ENCODE assay signal across 8 cellular contexts in the genomic region with DNA sequence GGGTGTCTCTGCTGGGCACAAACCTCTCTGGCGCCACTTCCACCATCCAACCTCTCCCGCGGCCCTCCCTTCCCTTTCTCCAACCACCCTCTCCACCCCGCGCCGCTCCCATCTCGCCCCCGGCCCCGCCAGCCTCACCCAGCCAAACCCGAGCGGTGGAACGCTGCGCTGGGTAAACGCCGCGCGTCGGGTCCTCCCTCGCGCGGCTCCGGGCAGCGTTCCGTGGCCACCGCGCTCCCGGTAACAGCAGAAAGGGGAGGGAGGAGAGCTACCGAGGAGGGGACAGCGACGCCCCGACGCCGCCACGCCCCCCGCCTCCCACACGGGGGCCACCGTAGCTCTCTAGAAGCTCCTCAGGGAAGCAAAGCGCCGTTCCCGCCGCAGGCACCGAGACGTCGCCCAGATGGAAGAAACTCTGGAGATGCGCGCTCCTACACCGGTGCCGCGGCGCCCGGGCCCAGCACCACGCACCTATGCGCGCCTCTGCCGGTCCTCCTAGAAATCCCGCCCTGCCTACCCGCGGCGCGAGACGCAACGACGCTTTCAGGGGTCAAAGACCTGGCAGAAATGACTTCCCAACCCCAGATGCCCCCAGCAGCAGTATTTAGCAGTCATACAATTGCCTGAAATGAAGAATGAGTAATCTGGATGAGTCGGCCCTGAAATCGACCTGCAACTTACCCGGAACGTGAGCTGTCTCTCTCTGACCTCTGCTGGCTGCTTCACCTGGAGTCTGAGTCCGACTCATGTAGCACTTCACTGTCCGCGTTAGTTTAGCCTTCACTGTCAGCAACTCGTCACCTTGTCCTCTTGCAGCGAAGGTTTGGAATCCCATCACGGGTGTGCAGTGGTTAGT.
A peak's percentile ranks its signal among the peaks of the same experiment; 100 is the strongest.
DNase-seq lines count a peak whose midpoint lies in the region; ATAC-seq and TF ChIP-seq lines count a peak whose summit lies in the region.

A gene with protein sequence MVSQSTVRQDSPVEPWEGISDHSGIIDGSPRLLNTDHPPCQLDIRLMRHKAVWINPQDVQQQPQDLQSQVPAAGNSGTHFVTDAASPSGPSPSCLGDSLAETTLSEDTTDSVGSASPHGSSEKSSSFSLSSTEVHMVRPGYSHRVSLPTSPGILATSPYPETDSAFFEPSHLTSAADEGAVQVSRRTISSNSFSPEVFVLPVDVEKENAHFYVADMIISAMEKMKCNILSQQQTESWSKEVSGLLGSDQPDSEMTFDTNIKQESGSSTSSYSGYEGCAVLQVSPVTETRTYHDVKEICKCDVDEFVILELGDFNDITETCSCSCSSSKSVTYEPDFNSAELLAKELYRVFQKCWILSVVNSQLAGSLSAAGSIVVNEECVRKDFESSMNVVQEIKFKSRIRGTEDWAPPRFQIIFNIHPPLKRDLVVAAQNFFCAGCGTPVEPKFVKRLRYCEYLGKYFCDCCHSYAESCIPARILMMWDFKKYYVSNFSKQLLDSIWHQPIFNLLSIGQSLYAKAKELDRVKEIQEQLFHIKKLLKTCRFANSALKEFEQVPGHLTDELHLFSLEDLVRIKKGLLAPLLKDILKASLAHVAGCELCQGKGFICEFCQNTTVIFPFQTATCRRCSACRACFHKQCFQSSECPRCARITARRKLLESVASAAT (minus strand): TSS at position 257 of the 856 bp plus-strand sequence. CDS start 14,777 bp downstream, outside the sequence.

- TF ChIP-seq CTCF in GM12872 (IDR thresholded peaks at IDR 0.05; ENCODE audit: insufficient read depth, low read depth, low read length) (peak; percentile 23; the same call in 2 of the 3 replicates), cardiac fibroblast (IDR thresholded peaks at IDR 0.05; ENCODE audit: low read depth, low read length) (no peak)

- peak; percentile 38 for ATAC-seq in HG02852 (IDR thresholded peaks at IDR 0.05; ENCODE audit: unreplicated experiment)

- TF ChIP-seq POLR2A in Raji (IDR thresholded peaks at IDR 0.05; ENCODE audit: insufficient read depth, low read depth, low read length) = peak; percentile 52

- peak in 1 of 2 donors; percentile 51 for DNase-seq in cardiac fibroblast (ENCODE audit: low read depth in 2 of 2)
- DNase-seq in left kidney (ENCODE audit: low read depth, low spot score) = peak; percentile 88
- DNase-seq in stimulated activated CD4-positive, alpha-beta T cell treated with anti-CD3 and anti-CD28 coated beads, Interleukin-4, amount 100 ng/mL, for 1 hour = peak; percentile 42
- DNase-seq in SKM-1 treated with dmso at 0.1 percent for 144 hours (lab: John Stamatoyannopoulos, UW; ENCODE audit: unreplicated experiment) = no peak
- DNase-seq in NCI-H774 (lab: John Stamatoyannopoulos, UW) = no peak

- H3K4me3 ChIP-seq in cardiac fibroblast (replicated peaks in 1 of 2; ENCODE audit: low read depth in 2 of 2, low read length in 2 of 2) = peak within 1 kb of the TSS; percentile 31 to 49

Comparison
In these comparisons a context has a peak if more than half of its experiments do, and no peak if none do; other contexts are left out.
1. DNase-seq: peak in left kidney (single experiment) and stimulated activated CD4-positive, alpha-beta T cell treated with anti-CD3 and anti-CD28 coated beads, Interleukin-4, amount 100 ng/mL, for 1 hour (single experiment); none in SKM-1 treated with dmso at 0.1 percent for 144 hours (single experiment) and NCI-H774 (single experiment).